Comparison of ENCODE assay signal across 8 cellular contexts in genomic region chr9:77717608-77718297, GRCh38.
DNase-seq lines count a peak whose midpoint lies in the region; FAIRE-seq and TF ChIP-seq lines count a peak whose summit lies in the region.
"Not testable (repeated sequence)": the region's sequence is repeated elsewhere in the genome, so short reads cannot be mapped to it uniquely, and the experiment has no call there.

No MANE protein-coding gene starts in this region.

- peaks cover 56% of the 10 kb centered on the region for H3K4me1 Mint-ChIP-seq in glutamatergic neuron (ENCODE audit: low read depth, unreplicated experiment)

- peak overlapping the region; percentile 25; the same call in 1 of the 2 replicates for H3K18ac ChIP-seq in H1 (ENCODE audit: extremely low read depth, low read length)

- H3K9me3 Mint-ChIP-seq in glutamatergic neuron (ENCODE audit: unreplicated experiment): peaks cover 11% of the 10 kb centered on the region

- H2BK15ac ChIP-seq in H1 (ENCODE audit: low read length): not testable (repeated sequence)

- not testable (repeated sequence) for H3K23me2 ChIP-seq in H1 (ENCODE audit: low read depth, low read length)

- not testable (repeated sequence) for TF ChIP-seq CTCF in H1 (IDR thresholded peaks at IDR 0.05; ENCODE audit: control extremely low read depth in 1 of 3, insufficient read depth in 1 of 3, low read depth in 1 of 3, low read length in 3 of 3); glutamatergic neuron (IDR thresholded peaks at IDR 0.05; ENCODE audit: partially characterized antibody, unreplicated experiment)

- H2BK120ac ChIP-seq in H1 (replicated peaks; ENCODE audit: low read depth, low read length): not testable (repeated sequence)

- FAIRE-seq in HTR-8/SVneo (lab: Jason Lieb, UNC) (peak; percentile 65), H1 (lab: Jason Lieb, UNC) (peak; percentile 98)

- H3K4me3 ChIP-seq in H1 (ENCODE audit: extremely low read depth in 1 of 4, insufficient read depth in 2 of 4, low read depth in 3 of 4, low read length in 4 of 4): peak overlapping the region in 1 of 4 experiments; percentile 29; a peak in 1 of 8 replicates

- H4K8ac ChIP-seq in H1 (ENCODE audit: extremely low read depth, insufficient read depth, low read length): not testable (repeated sequence)

- H3K56ac ChIP-seq in H1 (replicated peaks; ENCODE audit: insufficient read length, low read depth, low read length): not testable (repeated sequence)

- WGBS in H1 (ENCODE audit: extremely low coverage in 1 of 2, insufficient coverage in 1 of 2, insufficient read length in 1 of 2, insufficient replicate concordance in 2 of 2, low coverage in 1 of 2, low lambda C conversion rate in 2 of 2, missing lambda C conversion rate in 1 of 2), 2 experiments: 22% methylated on average over 5 of the region's 5 CpGs; no CpG with 5 or more reads in 1 of the 2 experiments

- H3K79me2 ChIP-seq in H1 (ENCODE audit: control insufficient read depth in 1 of 2, insufficient read depth in 2 of 2, low read length in 2 of 2): not testable (repeated sequence)

- peak overlapping the region; percentile 73; the same call in 1 of the 2 replicates for H2BK5ac ChIP-seq in H1 (ENCODE audit: low read depth, low read length)

- H3K4me1 ChIP-seq in H1 (replicated peaks in 1 of 4; ENCODE audit: control insufficient read depth in 3 of 4, insufficient read depth in 4 of 4, low read length in 3 of 4): peaks cover 2 to 12% (median 8%) of the 10 kb centered on the region in 4 experiments; a peak in 4 of 7 replicates

- peak overlapping the region; percentile 42; the same call in 1 of the 2 replicates for H2BK12ac ChIP-seq in H1 (ENCODE audit: low read depth, low read length)

- not testable (repeated sequence) for H3K9me3 ChIP-seq in H1 (ENCODE audit: insufficient read depth in 2 of 2, low read depth in 1 of 2, low read length in 1 of 2)

- not testable (repeated sequence) for H4K20me1 ChIP-seq in H1 (replicated peaks in 1 of 2; ENCODE audit: control insufficient read depth in 1 of 2, insufficient read depth in 2 of 2, low read length in 2 of 2)

- peak overlapping the region; percentile 98 for H4K5ac ChIP-seq in H1 (ENCODE audit: insufficient read length, low read depth, low read length)

- H2AFZ ChIP-seq in H1 (ENCODE audit: low read length): not testable (repeated sequence)

- H3K9ac ChIP-seq in H1 (replicated peaks in 1 of 4; ENCODE audit: extremely low read depth in 1 of 4, low read depth in 3 of 4, low read length in 3 of 4): not testable (repeated sequence)

- DNase-seq in COLO829 (ENCODE audit: low spot score) (peak; percentile 34), T1000 (lab: John Stamatoyannopoulos, UW) (peak; percentile 29), amniotic stem cell (lab: John Stamatoyannopoulos, UW) (peak; percentile 49), non-pigmented ciliary epithelial cell (ENCODE audit: low read depth) (peak; percentile 70), stromal cell of bone marrow (ENCODE audit: low read depth) (peak; percentile 65)
- not testable (repeated sequence) for DNase-seq in HTR-8/SVneo (ENCODE audit: insufficient read length, low spot score); H1 (ENCODE audit: low read depth in 1 of 2, low spot score in 2 of 2); glutamatergic neuron

- H3K27ac Mint-ChIP-seq in glutamatergic neuron (ENCODE audit: unreplicated experiment): peak overlapping the region; percentile 67

- H4K91ac ChIP-seq in H1 (replicated peaks; ENCODE audit: insufficient read length, low read length): not testable (repeated sequence)

- not testable (repeated sequence) for H3K23ac ChIP-seq in H1 (ENCODE audit: insufficient read length)

- H2BK20ac ChIP-seq in H1 (ENCODE audit: low read length): not testable (repeated sequence)

- TF ChIP-seq EP300 in H1 (IDR thresholded peaks at IDR 0.05; ENCODE audit: borderline replicate concordance in 1 of 2, low read depth in 2 of 2, low read length in 2 of 2): not testable (repeated sequence)

- H3K27ac ChIP-seq in H1 (ENCODE audit: low read depth, low read length): peak overlapping the region; percentile 51; the same call in 1 of the 2 replicates

- CTCF ChIA-PET in H1 (lab: Charles Lee; ENCODE audit: partially characterized antibody): interaction anchor here (0.6 to 0.9 kb wide), 2 partner anchors 28 to 131 kb away, joined by 3 read pairs; no protein-coding TSS in a partner anchor

- H3K14ac ChIP-seq in H1 (ENCODE audit: insufficient read length): not testable (repeated sequence)

- H3K4me2 ChIP-seq in H1 (ENCODE audit: insufficient read depth in 1 of 2, low read depth in 2 of 2, low read length in 2 of 2): peak overlapping the region; percentile 33 to 45

- H3K4ac ChIP-seq in H1 (replicated peaks; ENCODE audit: insufficient read length, low read depth, low read length): not testable (repeated sequence)

- not testable (repeated sequence) for TF ChIP-seq RAD21 in H1 (IDR thresholded peaks at IDR 0.05 in 1 of 2, conservative IDR thresholded peaks at IDR 0.05 in 1 of 2; ENCODE audit: low read depth in 2 of 2, low read length in 2 of 2)

- POLR2A ChIA-PET in H1 (lab: Charles Lee; ENCODE audit: partially characterized antibody): not testable (repeated sequence)

- not testable (repeated sequence) for H3K79me1 ChIP-seq in H1 (ENCODE audit: low read depth, low read length)

- H3K36me3 Mint-ChIP-seq in glutamatergic neuron (ENCODE audit: unreplicated experiment): not testable (repeated sequence)

- not testable (repeated sequence) for H3K4me3 Mint-ChIP-seq in glutamatergic neuron (ENCODE audit: unreplicated experiment)

- not testable (repeated sequence) for H2AK5ac ChIP-seq in H1 (ENCODE audit: low read depth, low read length)

- not testable (repeated sequence) for H3K27me3 Mint-ChIP-seq in glutamatergic neuron (ENCODE audit: unreplicated experiment)

- not testable (repeated sequence) for TF ChIP-seq POLR2A in H1 (IDR thresholded peaks at IDR 0.05; ENCODE audit: control extremely low read depth in 1 of 2, low read depth in 2 of 2, low read length in 2 of 2)

- not testable (repeated sequence) for H3K27me3 ChIP-seq in H1 (replicated peaks in 1 of 4; ENCODE audit: control insufficient read depth in 3 of 4, extremely low read depth in 1 of 4, insufficient read depth in 3 of 4, low read length in 3 of 4)

- H3K36me3 ChIP-seq in H1 (ENCODE audit: control insufficient read depth in 2 of 4, insufficient read depth in 4 of 4, low read length in 3 of 4): not testable (repeated sequence)

TF ChIP-seq in H1, 55 proteins besides CTCF, POLR2A, EP300 and RAD21:
- 0 out of 2 replicates have a peak, but pooled peaks have one; percentile 32 for TF ChIP-seq TEAD4 (IDR thresholded peaks at IDR 0.05; ENCODE audit: low read depth, low read length)
